ENCODE assay signal across 24 cellular contexts in the genomic region with DNA sequence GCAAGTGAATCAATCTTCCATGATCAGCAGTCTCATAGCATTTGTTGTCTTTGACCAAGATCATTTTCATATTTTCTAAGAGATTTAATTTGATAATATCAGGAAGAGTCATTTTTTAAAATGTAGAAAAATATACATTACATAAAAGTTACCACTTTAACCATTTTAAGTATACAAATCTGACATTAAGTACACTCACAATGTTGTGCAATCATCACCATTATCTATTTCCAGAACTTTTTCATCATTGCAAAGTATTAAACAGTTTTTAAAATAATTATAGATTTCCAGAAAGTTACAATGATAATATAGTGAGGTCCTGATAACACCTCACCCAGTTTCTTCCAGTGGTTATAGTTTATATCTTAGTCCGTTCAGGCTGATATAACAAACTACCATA.
"Had no signal": no experiment of that assay in that cellular context is flagged by ENCODE, and none has a peak within 500 bp of the region (broad histone marks: within the 10 kb centered on the region; RNA-seq: fewer than 3 reads in every experiment).

No MANE protein-coding gene starts in this region.

- H3K27me3 ChIP-seq: cardiac muscle cell had no signal

- H3K27ac ChIP-seq: cardiac muscle cell, PC-9 had no signal

- H3K36me3 ChIP-seq: cardiac muscle cell had no signal

- ATAC-seq: activated T-cell treated with anti-CD3 and anti-CD28 coated beads, Interleukin-2, amount 50 U/mL, for 4 hours; T-helper 17 cell had no signal

- H2AFZ ChIP-seq: PC-9 had no signal

- H3K4me3 ChIP-seq: cardiac muscle cell, PC-9 had no signal

- FAIRE-seq: astrocyte had no signal

- H3K4me2 ChIP-seq: PC-9 had no signal

- DNase-seq: activated CD4-positive, alpha-beta memory T cell treated with anti-CD3 and anti-CD28 coated beads for 36 hours; activated CD4-positive, alpha-beta T cell treated with anti-CD3 and anti-CD28 coated beads, Interleukin-2, amount 10 ng/mL, durations not matched to agents 7 days and 5 days; activated CD4-positive, CD25-positive, alpha-beta regulatory T cell; activated CD8-positive, alpha-beta memory T cell treated with anti-CD3 and anti-CD28 coated beads for 24 hours; activated effector memory CD4-positive, alpha-beta T cell treated with anti-CD3 and anti-CD28 coated beads, Interleukin-2, amount 50 U/mL, for 16 hours; activated naive CD4-positive, alpha-beta T cell treated with anti-CD3 and anti-CD28 coated beads for 36 hours; activated T-cell treated with anti-CD3 and anti-CD28 coated beads, Interleukin-2, amount 50 U/mL, for 4 hours; amygdala; KG1; MV-4-11; NCI-H1092 treated with DMSO at 0.1 percent for 48 hours; NCI-H1417 treated with DMSO at 0.1 percent for 48 hours; NCI-H1694; NCI-H2029; NCI-H2107; NCI-H345; NCI-H510A; NCI-H526 treated with DMSO at 0.1 percent for 48 hours; PC-9; SHP77 treated with DMSO at 0.1 percent for 48 hours; T-helper 17 cell; T-helper 9 cell had no signal
